In genomic region chr5:140175367-140176027, GRCh38 we compare ENCODE assay signal across 8 cellular contexts. TPM values are rescaled to one million over a fixed set of nuclear protein-coding genes. Genes with fewer than 3 reads are reported as not detected.
DNase-seq lines count a peak whose midpoint lies in the region; ATAC-seq and TF ChIP-seq lines count a peak whose summit lies in the region.

No MANE protein-coding gene starts in this region.

- H3K27ac ChIP-seq in DOHH2 (ENCODE audit: low read depth, low read length) (peak overlapping the region; percentile 19), heart left ventricle (peak overlapping the region; percentile 86 to 100 (median 98))

- no peak for TF ChIP-seq POLR2A in heart left ventricle (IDR thresholded peaks at IDR 0.05)

- ATAC-seq in GM21717 (IDR thresholded peaks at IDR 0.05; ENCODE audit: unreplicated experiment): peak; percentile 42
- ATAC-seq in heart left ventricle: peak; percentile 37 to 68 (median 65)

- H3K27me3 Mint-ChIP-seq in IgD-negative memory B cell: no peaks in the 10 kb centered on the region

- H3K79me2 ChIP-seq in DOHH2 (ENCODE audit: control insufficient read depth, low read length): peaks cover 3% of the 10 kb centered on the region

- H3K4me3 ChIP-seq in DOHH2 (ENCODE audit: low read length) (peak overlapping the region; percentile 93), adipocyte (ENCODE audit: low read length) (peak overlapping the region; percentile 92), heart left ventricle (peak overlapping the region; percentile 78 to 100 (median 92))

- H3K9me3 ChIP-seq in DOHH2 (ENCODE audit: control insufficient read depth, insufficient read depth, low read length) (no peaks in the 10 kb centered on the region), adipocyte (ENCODE audit: control insufficient read depth, low read length) (no peaks in the 10 kb centered on the region), heart left ventricle (no peaks in the 10 kb centered on the region)

- H3K4me1 ChIP-seq in DOHH2 (ENCODE audit: control insufficient read depth, low read length) (peaks cover 10% of the 10 kb centered on the region), adipocyte (ENCODE audit: control insufficient read depth, insufficient read depth, low read length) (peaks cover 41% of the 10 kb centered on the region), heart left ventricle (peaks cover 0 to 49% (median 34%) of the 10 kb centered on the region in 12 donors)

- no peaks in the 10 kb centered on the region for H3K9me2 ChIP-seq in DOHH2 (replicated peaks; ENCODE audit: control insufficient read depth, low read length)

- H3K4me3 Mint-ChIP-seq in IgD-negative memory B cell: peak overlapping the region; percentile 91 to 98 (median 98)

- H3K4me2 ChIP-seq in DOHH2 (ENCODE audit: low read length): peak overlapping the region; percentile 95

- WGBS in heart left ventricle, 4 donors: 0 to 1% (median 0%) methylated on average over 28 to 58 of the region's 58 CpGs

- no peaks in the 10 kb centered on the region for H3K9me3 Mint-ChIP-seq in IgD-negative memory B cell

- H3K36me3 ChIP-seq in DOHH2 (ENCODE audit: control insufficient read depth, low read length) (no peaks in the 10 kb centered on the region), adipocyte (ENCODE audit: control insufficient read depth, insufficient read depth, low read length, severe bottlenecking) (no peaks in the 10 kb centered on the region), heart left ventricle (no peaks in the 10 kb centered on the region)

- H3K27ac Mint-ChIP-seq in IgD-negative memory B cell: peak overlapping the region; percentile 95 to 99 (median 99)

- H3K9ac ChIP-seq in adipocyte (ENCODE audit: low read length): peak overlapping the region; percentile 94

- intact Hi-C loops in heart left ventricle (cut with DNase I): loop anchor here in 8 of 10 donors (1.0 to 5.0 kb wide), 7 partner anchors 62 to 181 kb away; partner anchors contain the start of gene HBEGF (in 2 of the 8)
- intact Hi-C loops in posterior vena cava (cut with DNase I): loop anchor here in 1 of 2 donors (10.0 kb wide), 1 partner anchor 169 kb away; the partner anchor contains the start of gene HBEGF

- H3K4me1 Mint-ChIP-seq in IgD-negative memory B cell: peaks cover 7 to 10% (median 10%) of the 10 kb centered on the region in 3 donors

- no peaks in the 10 kb centered on the region for H3K36me3 Mint-ChIP-seq in IgD-negative memory B cell

- DNase-seq in SKM-1 (lab: John Stamatoyannopoulos, UW; ENCODE audit: unreplicated experiment): peak; percentile 48
- DNase-seq in adipocyte (ENCODE audit: low read depth): peak; percentile 91
- peak; percentile 82 to 92 (median 86) for DNase-seq in heart left ventricle
- DNase-seq in posterior vena cava (ENCODE audit: low spot score): peak; percentile 95
- peak; percentile 78 for DNase-seq in ureter (ENCODE audit: low spot score)

- TF ChIP-seq CTCF in DOHH2 (IDR thresholded peaks at IDR 0.05; ENCODE audit: low read depth, low read length, poor library complexity, severe bottlenecking): peak; percentile 28
- peak in 8 of 12 donors; percentile 12 to 46 (median 24) for TF ChIP-seq CTCF in heart left ventricle (IDR thresholded peaks at IDR 0.05)

- peaks cover 2% of the 10 kb centered on the region; the same call in 1 of the 2 replicates for H3K27me3 ChIP-seq in DOHH2 (ENCODE audit: control insufficient read depth, low read length)
- no peaks in the 10 kb centered on the region for H3K27me3 ChIP-seq in adipocyte (replicated peaks; ENCODE audit: control insufficient read depth, insufficient read depth, low read length)
- no peaks in the 10 kb centered on the region for H3K27me3 ChIP-seq in heart left ventricle

- H4K20me1 ChIP-seq in DOHH2 (ENCODE audit: control insufficient read depth, insufficient read depth, low read depth, low read length): no peaks in the 10 kb centered on the region

- H3F3A ChIP-seq in DOHH2 (ENCODE audit: control insufficient read depth, insufficient read depth): peaks cover 9% of the 10 kb centered on the region

RNA-seq across cellular contexts. Expression of gene CYSTM1, which starts 0.5 kb away (rescaled TPM):
- polyA plus RNA-seq in IgD-negative memory B cell (21.3 TPM), heart left ventricle (100 to 1,000 TPM in 1 of 2 donors, 10 to 100 TPM in 1; 82.0 to 238 TPM)
- total RNA-seq in heart left ventricle (100 to 1,000 TPM in 3 of 9 donors, 10 to 100 TPM in 6; 58.1 to 222 (median 94.5) TPM), posterior vena cava (10 to 100 TPM; 46.6 to 80.9 TPM), ureter (99.1 TPM)

RNA-seq across cellular contexts. Expression of gene IGIP, which starts 49.8 kb away (rescaled TPM):
- 0.36 TPM for polyA plus RNA-seq in IgD-negative memory B cell
- 10 to 100 TPM in 7 of 9 donors, 1 to 10 TPM in 2; 9.8 to 18.3 (median 10.6) TPM for total RNA-seq in heart left ventricle
- polyA plus RNA-seq in heart left ventricle: 1 to 10 TPM; 5.8 to 6.9 TPM
- 10 to 100 TPM; 21.3 to 26.6 TPM for total RNA-seq in posterior vena cava
- 15.9 TPM for total RNA-seq in ureter

Comparison
In these comparisons a context has a peak if more than half of its experiments do, and no peak if none do; other contexts are left out.
1. Peak in every context shown above with its lines: DNase-seq, ATAC-seq, H3K4me3 ChIP-seq and H3K27ac ChIP-seq.